8 cellular contexts compared by ENCODE assay signal in the genomic region with DNA sequence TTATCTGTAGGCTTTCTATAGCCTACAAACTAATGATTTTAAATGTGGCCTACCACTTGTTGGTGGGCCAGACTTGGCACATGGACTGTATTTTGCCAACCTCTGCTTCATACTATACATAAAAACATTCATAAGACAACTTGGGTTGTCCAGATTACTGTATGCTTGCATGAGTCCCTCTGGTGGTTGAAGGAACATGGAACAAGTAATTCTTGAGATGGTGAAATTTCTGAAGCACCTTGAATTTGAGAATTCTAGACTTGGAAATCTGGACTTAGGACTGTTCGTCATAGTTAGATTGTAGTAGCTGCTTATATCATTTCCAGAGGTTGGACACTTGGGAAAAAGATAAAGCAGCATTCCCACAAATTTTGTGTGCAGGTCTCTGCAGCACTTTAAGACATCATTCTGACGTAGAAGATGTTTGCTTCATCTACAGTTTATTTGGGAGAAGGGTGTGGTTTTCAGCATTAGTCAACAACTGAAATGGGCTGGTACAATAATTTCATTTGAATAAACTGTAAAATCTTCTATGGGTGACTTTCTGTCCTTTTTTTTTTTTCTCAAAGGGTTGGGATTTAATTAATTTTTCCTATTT. TPM values are rescaled to one million over a fixed set of nuclear protein-coding genes. Genes with fewer than 3 reads are reported as not detected.
DNase-seq lines count a peak whose midpoint lies in the region; ATAC-seq and TF ChIP-seq lines count a peak whose summit lies in the region.

No MANE protein-coding gene starts in this region.

- no peaks in the 10 kb centered on the region for H3F3A ChIP-seq in Loucy (ENCODE audit: low read depth)

- H3K36me3 ChIP-seq in Loucy (ENCODE audit: insufficient read depth, low read length): peaks cover 5% of the 10 kb centered on the region; the same call in 1 of the 2 replicates

- no peaks in the 10 kb centered on the region for H3K27me3 Mint-ChIP-seq in neural crest cell (ENCODE audit: low read depth)

- peaks cover 24% of the 10 kb centered on the region for H3K4me1 Mint-ChIP-seq in neural crest cell

- H3K36me3 Mint-ChIP-seq in neural crest cell (ENCODE audit: low read depth): peaks cover 14% of the 10 kb centered on the region

- H3K4me3 ChIP-seq in Loucy (ENCODE audit: low read length, poor library complexity, severe bottlenecking) (no peak overlapping the region), cardiac fibroblast (replicated peaks in 1 of 2; ENCODE audit: low read depth in 2 of 2, low read length in 2 of 2) (no peak overlapping the region)

- peak; percentile 72 for TF ChIP-seq CTCF in Loucy (conservative IDR thresholded peaks at IDR 0.05; ENCODE audit: low read length)
- peak; percentile 60 for TF ChIP-seq CTCF in cardiac fibroblast (IDR thresholded peaks at IDR 0.05; ENCODE audit: low read depth, low read length)
- peak; percentile 59 for TF ChIP-seq CTCF in neural crest cell (conservative IDR thresholded peaks at IDR 0.05)

- ATAC-seq in GM18511 (IDR thresholded peaks at IDR 0.05; ENCODE audit: unreplicated experiment) (no peak), GM19455 (IDR thresholded peaks at IDR 0.05; ENCODE audit: unreplicated experiment) (no peak)

- H3K4me1 ChIP-seq in Loucy (ENCODE audit: insufficient read depth, low read length, poor library complexity, severe bottlenecking): no peaks in the 10 kb centered on the region

- H3K9ac ChIP-seq in Loucy (ENCODE audit: low read depth, low read length, poor library complexity, severe bottlenecking): no peak overlapping the region

- no peaks in the 10 kb centered on the region for H3K9me3 ChIP-seq in Loucy (ENCODE audit: insufficient read depth, low read depth, low read length)

- H2AFZ ChIP-seq in Loucy (ENCODE audit: low read length): no peak overlapping the region

- no peaks in the 10 kb centered on the region for H3K27me3 ChIP-seq in Loucy (ENCODE audit: insufficient read depth, low read length, poor library complexity, severe bottlenecking)

- peaks cover 100% of the 10 kb centered on the region for H3K79me2 ChIP-seq in Loucy (ENCODE audit: insufficient read depth, low read length)

- H3K4me3 Mint-ChIP-seq in neural crest cell: no peak overlapping the region

- no peak overlapping the region for H3K27ac Mint-ChIP-seq in neural crest cell (ENCODE audit: unreplicated experiment)

- H4K20me1 ChIP-seq in Loucy (ENCODE audit: insufficient read depth, low read length, poor library complexity, severe bottlenecking): peaks cover 96% of the 10 kb centered on the region

- DNase-seq in GM03348 (ENCODE audit: low spot score) (peak; percentile 19), cardiac fibroblast (ENCODE audit: low read depth in 2 of 2) (peak; percentile 64), neural crest cell (ENCODE audit: low read depth, low spot score) (no peak), hippocampal formation (lab: John Stamatoyannopoulos, UW) (no peak)
- no peak for DNase-seq in stimulated activated naive CD4-positive, alpha-beta T cell treated with Interleukin-2 at 50 U/mL for 16 hours (lab: John Stamatoyannopoulos, UW)

- no peaks in the 10 kb centered on the region for H3K9me2 ChIP-seq in Loucy (replicated peaks; ENCODE audit: low read depth, low read length)

- H3K9me3 Mint-ChIP-seq in neural crest cell: peaks cover 2% of the 10 kb centered on the region

- no peak overlapping the region for H3K4me2 ChIP-seq in Loucy (ENCODE audit: low read depth, low read length, poor library complexity, severe bottlenecking)

RNA-seq across cellular contexts. Expression of a gene that starts 31.2 kb away (rescaled TPM):
- 64.9 and 71.7 TPM in 2 replicates for total RNA-seq in neural crest cell

Comparison
In these comparisons a context has a peak if more than half of its experiments do, and no peak if none do; other contexts are left out.
1. DNase-seq: peak in GM03348 (single experiment) and cardiac fibroblast (2 of 2); none in neural crest cell (single experiment), hippocampal formation (0 of 2) and stimulated activated naive CD4-positive, alpha-beta T cell treated with Interleukin-2 at 50 U/mL for 16 hours (single experiment).
2. Peak in every context shown above with its lines, with median percentiles within 50 percentile points of each other: CTCF ChIP-seq.